ENCODE assay signal across 26 cellular contexts in genomic region chr10:123751340-123751739, GRCh38.
"Had no signal": no experiment of that assay in that cellular context is flagged by ENCODE, and none has a peak within 500 bp of the region (broad histone marks: within the 10 kb centered on the region; RNA-seq: fewer than 3 reads in every experiment).

No MANE protein-coding gene starts in this region.

- H3K9me3 Mint-ChIP-seq: stimulated activated naive CD8-positive, alpha-beta T cell treated with anti-CD3 and anti-CD28 coated beads, Interleukin-15, amount 100 ng/mL, for 72 hours; stimulated activated naive CD8-positive, alpha-beta T cell treated with anti-CD3 and anti-CD28 coated beads, Interleukin-15, Interleukin-2, amounts not matched to agents 100 ng/mL and 50 ng/mL, for 24 hours had no signal

- H3K4me3 Mint-ChIP-seq: stimulated activated effector memory CD8-positive, alpha-beta T cell treated with anti-CD3 and anti-CD28 coated beads, Interleukin-12 subunit alpha, Interleukin-12 subunit beta, amount 100 ng/mL, for 72 hours; stimulated activated memory B cell treated with anti-CD40 and anti-IgM and Interleukin-4, amounts not matched to agents 10 μg/mL and 1 μg/mL and 100 μg/mL, for 72 hours; stimulated activated naive B cell treated with anti-CD40 and anti-IgM and Interleukin-4, amounts not matched to agents 10 μg/mL and 1 μg/mL and 100 μg/mL, for 72 hours; stimulated activated naive CD8-positive, alpha-beta T cell treated with anti-CD3 and anti-CD28 coated beads, Interleukin-15, amount 100 ng/mL, for 72 hours; stimulated activated naive CD8-positive, alpha-beta T cell treated with anti-CD3 and anti-CD28 coated beads, Interleukin-15, Interleukin-2, amounts not matched to agents 100 ng/mL and 50 ng/mL, for 24 hours; type B pancreatic cell had no signal

- ATAC-seq: stimulated activated effector memory CD8-positive, alpha-beta T cell treated with anti-CD3 and anti-CD28 coated beads, Interleukin-12 subunit alpha, Interleukin-12 subunit beta, amount 100 ng/mL, for 72 hours; stimulated activated memory B cell treated with anti-CD40 and anti-IgM and Interleukin-4, amounts not matched to agents 10 μg/mL and 1 μg/mL and 100 μg/mL, for 72 hours; stimulated activated naive B cell treated with anti-CD40 and anti-IgM and Interleukin-4, amounts not matched to agents 10 μg/mL and 1 μg/mL and 100 μg/mL, for 72 hours; stimulated activated naive CD8-positive, alpha-beta T cell treated with anti-CD3 and anti-CD28 coated beads, Interleukin-15, amount 100 ng/mL, for 72 hours; stimulated activated naive CD8-positive, alpha-beta T cell treated with anti-CD3 and anti-CD28 coated beads, Interleukin-15, Interleukin-2, amounts not matched to agents 100 U/mL and 50 U/mL, for 24 hours; upper lobe of right lung had no signal

- H3K4me3 ChIP-seq: stomach, suprapubic skin, testis, thoracic aorta, thyroid gland, tibial artery, tibial nerve, transverse colon, upper lobe of left lung, upper lobe of right lung, uterus, vagina had no signal

- H3K27me3 ChIP-seq: testis, thyroid gland, tibial artery, tibial nerve, transverse colon, uterus, vagina had no signal

- H3K36me3 Mint-ChIP-seq: stimulated activated effector memory CD8-positive, alpha-beta T cell treated with anti-CD3 and anti-CD28 coated beads, Interleukin-12 subunit alpha, Interleukin-12 subunit beta, amount 100 ng/mL, for 72 hours; stimulated activated memory B cell treated with anti-CD40 and anti-IgM and Interleukin-4, amounts not matched to agents 10 μg/mL and 1 μg/mL and 100 μg/mL, for 72 hours; stimulated activated naive B cell treated with anti-CD40 and anti-IgM and Interleukin-4, amounts not matched to agents 10 μg/mL and 1 μg/mL and 100 μg/mL, for 72 hours; type B pancreatic cell had no signal

- H3K4me1 Mint-ChIP-seq: stimulated activated effector memory CD8-positive, alpha-beta T cell treated with anti-CD3 and anti-CD28 coated beads, Interleukin-12 subunit alpha, Interleukin-12 subunit beta, amount 100 ng/mL, for 72 hours; stimulated activated memory B cell treated with anti-CD40 and anti-IgM and Interleukin-4, amounts not matched to agents 10 μg/mL and 1 μg/mL and 100 μg/mL, for 72 hours; stimulated activated naive B cell treated with anti-CD40 and anti-IgM and Interleukin-4, amounts not matched to agents 10 μg/mL and 1 μg/mL and 100 μg/mL, for 72 hours; stimulated activated naive CD8-positive, alpha-beta T cell treated with anti-CD3 and anti-CD28 coated beads, Interleukin-15, amount 100 ng/mL, for 72 hours had no signal

- H3K9me3 ChIP-seq: suprapubic skin, testis, thoracic aorta, thyroid gland, tibial artery, tibial nerve, transverse colon, upper lobe of left lung, upper lobe of right lung, uterus, vagina had no signal

- H3K4me1 ChIP-seq: stomach, suprapubic skin, testis, tibial artery, transverse colon, upper lobe of left lung, upper lobe of right lung, uterus, vagina had no signal

- H3K36me3 ChIP-seq: suprapubic skin, thyroid gland, transverse colon, upper lobe of left lung, upper lobe of right lung, uterus, vagina had no signal

- H3K27ac Mint-ChIP-seq: stimulated activated effector memory CD8-positive, alpha-beta T cell treated with anti-CD3 and anti-CD28 coated beads, Interleukin-12 subunit alpha, Interleukin-12 subunit beta, amount 100 ng/mL, for 72 hours; stimulated activated memory B cell treated with anti-CD40 and anti-IgM and Interleukin-4, amounts not matched to agents 10 μg/mL and 1 μg/mL and 100 μg/mL, for 72 hours; stimulated activated naive B cell treated with anti-CD40 and anti-IgM and Interleukin-4, amounts not matched to agents 10 μg/mL and 1 μg/mL and 100 μg/mL, for 72 hours; stimulated activated naive CD8-positive, alpha-beta T cell treated with anti-CD3 and anti-CD28 coated beads, Interleukin-15, amount 100 ng/mL, for 72 hours; stimulated activated naive CD8-positive, alpha-beta T cell treated with anti-CD3 and anti-CD28 coated beads, Interleukin-15, Interleukin-2, amounts not matched to agents 100 ng/mL and 50 ng/mL, for 24 hours; type B pancreatic cell had no signal

- DNase-seq: stimulated activated CD4-positive, alpha-beta T cell treated with anti-CD3 and anti-CD28 coated beads, Interleukin-2, amount 100 ng/mL, for 48 hours; stimulated activated CD4-positive, alpha-beta T cell treated with anti-CD3 and anti-CD28 coated beads, Interleukin-4, amount 100 ng/mL, for 1 hour; stimulated activated CD4-positive, alpha-beta T cell treated with anti-CD3 and anti-CD28 coated beads, Interleukin-4, amount 100 ng/mL, for 24 hours; stimulated activated CD8-positive, alpha-beta memory T cell treated with anti-CD3 and anti-CD28 coated beads, Interleukin-4, amount 100 ng/mL, for 48 hours; stimulated activated naive B cell treated with anti-CD40 and anti-IgM and Interleukin-4, amounts not matched to agents 10 μg/mL and 1 μg/mL and 100 μg/mL, for 72 hours; stimulated activated naive CD4-positive, alpha-beta T cell; stimulated activated naive CD4-positive, alpha-beta T cell treated with Interleukin-2 at 50 U/mL for 16 hours; stimulated activated naive CD8-positive, alpha-beta T cell treated with anti-CD3 and anti-CD28 coated beads, Interleukin-15, amount 100 ng/mL, for 72 hours; stimulated activated naive CD8-positive, alpha-beta T cell treated with anti-CD3 and anti-CD28 coated beads, Interleukin-15, Interleukin-2, amounts not matched to agents 100 U/mL and 50 U/mL, for 24 hours; stomach; substantia nigra; testis; thyroid gland; tibial artery; transverse colon; upper lobe of left lung; upper lobe of right lung; uterus had no signal

- H3K27ac ChIP-seq: stomach, suprapubic skin, testis, thoracic aorta, thyroid gland, tibial artery, tibial nerve, transverse colon, upper lobe of left lung, upper lobe of right lung, uterus, vagina had no signal
